ENCODE assay signal across 8 cellular contexts in genomic region chr1:210233495-210234253, GRCh38. TPM values are rescaled to one million over a fixed set of nuclear protein-coding genes. Genes with fewer than 3 reads are reported as not detected.
DNase-seq lines count a peak whose midpoint lies in the region; ATAC-seq and TF ChIP-seq lines count a peak whose summit lies in the region.

No MANE protein-coding gene starts in this region.

- no peak for TF ChIP-seq RAD21 in liver (IDR thresholded peaks at IDR 0.05)

- 3% methylated on average over 56 of the region's 56 CpGs for WGBS in liver

- peaks cover 2% of the 10 kb centered on the region; the same call in 1 of the 2 replicates for H3K4me1 ChIP-seq in SJCRH30
- peaks cover 10 to 19% (median 11%) of the 10 kb centered on the region in 4 donors for H3K4me1 ChIP-seq in liver (ENCODE audit: control insufficient read depth in 4 of 4, insufficient read depth in 4 of 4, low read length in 3 of 4)

- H3K27me3 Mint-ChIP-seq in stimulated activated naive CD8-positive, alpha-beta T cell treated with anti-CD3 and anti-CD28 coated beads, Interleukin-15, amount 100 ng/mL, for 72 hours, result peaks cover 57% of the 10 kb centered on the region

- H3K27ac ChIP-seq in SJCRH30, result no peak overlapping the region
- H3K27ac ChIP-seq in liver (ENCODE audit: low read depth in 1 of 2, low read length in 2 of 2), result no peak overlapping the region

- H3K4me3 Mint-ChIP-seq in stimulated activated naive CD8-positive, alpha-beta T cell treated with anti-CD3 and anti-CD28 coated beads, Interleukin-15, amount 100 ng/mL, for 72 hours, result peak overlapping the region; percentile 62 to 67

- peak; percentile 17 for DNase-seq in stimulated activated CD4-positive, alpha-beta T cell treated with anti-CD3 and anti-CD28 coated beads, Interleukin-1b, Interleukin-23, amount 100 ng/mL, for 48 hours
- DNase-seq in stimulated activated CD4-positive, alpha-beta T cell treated with anti-CD3 and anti-CD28 coated beads, Interleukin-4, amount 100 ng/mL, for 24 hours, result no peak
- DNase-seq in SJCRH30 (peak; percentile 29 to 40), ecto neural progenitor cell (ENCODE audit: low spot score) (peak; percentile 67), HuH-7.5 (ENCODE audit: low spot score) (no peak)
- DNase-seq in stimulated activated naive CD8-positive, alpha-beta T cell treated with anti-CD3 and anti-CD28 coated beads, Interleukin-15, amount 100 ng/mL, for 72 hours, result peak in 1 of 2 donors; percentile 24

- H3K4me3 ChIP-seq in SJCRH30, result peak overlapping the region; percentile 50
- peak overlapping the region in 2 of 3 donors; percentile 15 to 56 for H3K4me3 ChIP-seq in liver (ENCODE audit: low read depth in 1 of 3, low read length in 3 of 3)

- H3K9me3 ChIP-seq in SJCRH30 (replicated peaks) (0 out of 2 replicates have a peak, but pooled peaks cover 6% of the 10 kb centered on the region), liver (ENCODE audit: control insufficient read depth in 4 of 4, low read length in 3 of 4) (no peaks in the 10 kb centered on the region)

- H3K36me3 ChIP-seq in SJCRH30, result no peaks in the 10 kb centered on the region
- no peaks in the 10 kb centered on the region for H3K36me3 ChIP-seq in liver (ENCODE audit: control insufficient read depth in 4 of 4, insufficient read depth in 3 of 4, low read depth in 1 of 4, low read length in 3 of 4)

- H3K27me3 ChIP-seq in SJCRH30 (peaks cover 41% of the 10 kb centered on the region), liver (ENCODE audit: control insufficient read depth in 4 of 4, insufficient read depth in 4 of 4, low read length in 3 of 4) (peaks cover 0 to 15% (median 10%) of the 10 kb centered on the region in 4 donors)

- no peak overlapping the region for H3K27ac Mint-ChIP-seq in stimulated activated naive CD8-positive, alpha-beta T cell treated with anti-CD3 and anti-CD28 coated beads, Interleukin-15, amount 100 ng/mL, for 72 hours

- H3K4me1 Mint-ChIP-seq in stimulated activated naive CD8-positive, alpha-beta T cell treated with anti-CD3 and anti-CD28 coated beads, Interleukin-15, amount 100 ng/mL, for 72 hours, result peaks cover 8% of the 10 kb centered on the region

- no peak overlapping the region for H3K9ac ChIP-seq in liver (ENCODE audit: low read depth in 1 of 2, low read length in 2 of 2)

- no peak for TF ChIP-seq CTCF in liver (IDR thresholded peaks at IDR 0.05; ENCODE audit: low read depth, low read length, missing input control)

- H3K9me3 Mint-ChIP-seq in stimulated activated naive CD8-positive, alpha-beta T cell treated with anti-CD3 and anti-CD28 coated beads, Interleukin-15, amount 100 ng/mL, for 72 hours, result no peaks in the 10 kb centered on the region

- peak; percentile 57 for ATAC-seq in stimulated activated naive CD8-positive, alpha-beta T cell treated with anti-CD3 and anti-CD28 coated beads, Interleukin-15, amount 100 ng/mL, for 72 hours
- ATAC-seq in GM19023 (IDR thresholded peaks at IDR 0.05; ENCODE audit: unreplicated experiment), result no peak

TF ChIP-seq in liver, 16 proteins besides CTCF, POLR2A, EP300 and RAD21:
- TF ChIP-seq REST (IDR thresholded peaks at IDR 0.05) (no peak), HNF4G (IDR thresholded peaks at IDR 0.05) (no peak), YY1 (IDR thresholded peaks at IDR 0.05) (no peak), RXRA (IDR thresholded peaks at IDR 0.05) (no peak), MAX (IDR thresholded peaks at IDR 0.05) (no peak), TAF1 (conservative IDR thresholded peaks at IDR 0.05) (no peak), ATF3 (IDR thresholded peaks at IDR 0.05) (no peak), EGR1 (IDR thresholded peaks at IDR 0.05; ENCODE audit: low read depth in 2 of 2) (no peak), FOXA1 (IDR thresholded peaks at IDR 0.05) (no peak), HNF4A (conservative IDR thresholded peaks at IDR 0.05) (no peak), SP1 (IDR thresholded peaks at IDR 0.05) (no peak), ZBTB33 (IDR thresholded peaks at IDR 0.05) (no peak), NR2F2 (IDR thresholded peaks at IDR 0.05) (no peak), JUND (IDR thresholded peaks at IDR 0.05) (no peak), FOXA2 (IDR thresholded peaks at IDR 0.05) (no peak), GABPA (IDR thresholded peaks at IDR 0.05 in 1 of 2, conservative IDR thresholded peaks at IDR 0.05 in 1 of 2) (no peak)

RNA-seq across cellular contexts. Expression of gene SERTAD4, which starts 1.1 kb away (rescaled TPM):
- total RNA-seq in SJCRH30 (2014; rRNA removed; shearing (Covaris generic)), result 0.20 and 0.30 TPM in 2 replicates
- under 1 TPM; under 0.01 TPM for total RNA-seq in liver
- under 1 TPM in 1 of 2 donors, not detected in 1; 0.02 TPM for polyA plus RNA-seq in liver

Comparison
In these comparisons a context has a peak if more than half of its experiments do, and no peak if none do; other contexts are left out.
1. DNase-seq: peak in stimulated activated CD4-positive, alpha-beta T cell treated with anti-CD3 and anti-CD28 coated beads, Interleukin-1b, Interleukin-23, amount 100 ng/mL, for 48 hours (single experiment), SJCRH30 (2 of 2) and ecto neural progenitor cell (single experiment); none in stimulated activated CD4-positive, alpha-beta T cell treated with anti-CD3 and anti-CD28 coated beads, Interleukin-4, amount 100 ng/mL, for 24 hours (single experiment) and HuH-7.5 (single experiment).